Comparison of ENCODE assay signal across 40 cellular contexts in genomic region chr4:24411299-24411698, GRCh38.
"Had no signal": no experiment of that assay in that cellular context is flagged by ENCODE, and none has a peak within 500 bp of the region (broad histone marks: within the 10 kb centered on the region; RNA-seq: fewer than 3 reads in every experiment).

No MANE protein-coding gene starts in this region.

- H3K27ac ChIP-seq: adrenal gland, ascending aorta, body of pancreas, brain microvascular endothelial cell, breast epithelium, cardiac muscle cell had no signal

- H3K4me3 Mint-ChIP-seq: activated naive CD4-positive, alpha-beta T cell treated with anti-CD3 and anti-CD28 coated beads for 36 hours; activated naive CD4-positive, alpha-beta T cell treated with anti-CD3 and anti-CD28 coated beads, Interleukin-2, amount 10 ng/mL, durations not matched to agents 7 days and 5 days; activated naive CD4-positive, alpha-beta T cell treated with anti-CD3 and anti-CD28 coated beads, Interleukin-2, amount 50 U/mL, for 24 hours; activated naive CD8-positive, alpha-beta T cell; activated naive CD8-positive, alpha-beta T cell treated with anti-CD3 and anti-CD28 coated beads for 36 hours; activated naive CD8-positive, alpha-beta T cell treated with anti-CD3 and anti-CD28 coated beads, Interleukin-2, amount 10 ng/mL, durations not matched to agents 7 days and 5 days; activated naive CD8-positive, alpha-beta T cell treated with anti-CD3 and anti-CD28 coated beads, Interleukin-2, amount 50 U/mL, for 24 hours; activated T-cell treated with anti-CD3 and anti-CD28 coated beads, Interleukin-2, amount 50 U/mL, for 24 hours; activated T-cell treated with anti-CD3 and anti-CD28 coated beads, Interleukin-2, amount 50 U/mL, for 4 hours; activated T-cell treated with anti-CD3 and anti-CD28 coated beads, Interleukin-2, amount 50 U/mL, for 72 hours; activated T-helper 1 cell treated with anti-CD3 and anti-CD28 coated beads, Interleukin-12 subunit alpha, Interleukin-12 subunit beta, Interleukin-2, Interleukin-4 antibody, amounts not matched to agents 30 ng/mL and 10 ng/mL and 1 ng/mL, durations not matched to agents 14 hours and 24 hours and 36 hours; activated T-helper 17 cell treated with anti-CD3 and anti-CD28 coated beads, Interleukin-2, amount 50 U/mL, for 72 hours; brain; central memory CD8-positive, alpha-beta T cell had no signal

- H3K4me1 ChIP-seq: adrenal gland, ascending aorta, body of pancreas, breast epithelium had no signal

- H3K9me3 ChIP-seq: adrenal gland, ascending aorta, body of pancreas, breast epithelium had no signal

- ATAC-seq: activated naive CD4-positive, alpha-beta T cell treated with anti-CD3 and anti-CD28 coated beads, Interleukin-2, amount 50 U/mL, for 72 hours; activated naive CD8-positive, alpha-beta T cell treated with anti-CD3 and anti-CD28 coated beads, Interleukin-2, amount 50 U/mL, for 24 hours; activated T-cell treated with anti-CD3 and anti-CD28 coated beads, Interleukin-2, amount 50 U/mL, for 4 hours; activated T-cell treated with anti-CD3 and anti-CD28 coated beads, Interleukin-2, amount 50 U/mL, for 72 hours; activated T-helper 17 cell treated with anti-CD3 and anti-CD28 coated beads, Interleukin-2, amount 50 U/mL, for 72 hours; body of pancreas had no signal

- H3K36me3 Mint-ChIP-seq: activated naive CD4-positive, alpha-beta T cell treated with anti-CD3 and anti-CD28 coated beads, Interleukin-2, amount 10 ng/mL, durations not matched to agents 7 days and 5 days; activated naive CD4-positive, alpha-beta T cell treated with anti-CD3 and anti-CD28 coated beads, Interleukin-2, amount 50 U/mL, for 24 hours; activated naive CD4-positive, alpha-beta T cell treated with anti-CD3 and anti-CD28 coated beads, Interleukin-2, amount 50 U/mL, for 72 hours; activated naive CD8-positive, alpha-beta T cell; activated naive CD8-positive, alpha-beta T cell treated with anti-CD3 and anti-CD28 coated beads for 36 hours; activated naive CD8-positive, alpha-beta T cell treated with anti-CD3 and anti-CD28 coated beads, Interleukin-2, amount 10 ng/mL, durations not matched to agents 7 days and 5 days; brain had no signal

- FAIRE-seq: astrocyte had no signal

- DNase-seq: activated effector memory CD4-positive, alpha-beta T cell treated with anti-CD3 and anti-CD28 coated beads, Interleukin-2, amount 50 U/mL, for 16 hours; activated effector memory CD4-positive, alpha-beta T cell treated with Interleukin-2 at 50 U/mL for 16 hours; activated gamma-delta T cell; activated gamma-delta T cell treated with Interleukin-2 at 50 U/mL for 16 hours; activated naive CD4-positive, alpha-beta T cell; activated naive CD4-positive, alpha-beta T cell treated with anti-CD3 and anti-CD28 coated beads for 36 hours; activated naive CD4-positive, alpha-beta T cell treated with anti-CD3 and anti-CD28 coated beads, Interleukin-2, amount 10 ng/mL, durations not matched to agents 7 days and 5 days; activated naive CD4-positive, alpha-beta T cell treated with anti-CD3 and anti-CD28 coated beads, Interleukin-2, amount 50 U/mL, for 16 hours; activated naive CD4-positive, alpha-beta T cell treated with Interleukin-2 at 50 U/mL for 16 hours; activated naive CD8-positive, alpha-beta T cell treated with anti-CD3 and anti-CD28 coated beads for 36 hours; activated naive CD8-positive, alpha-beta T cell treated with anti-CD3 and anti-CD28 coated beads, Interleukin-2, amount 10 ng/mL, durations not matched to agents 7 days and 5 days; activated naive CD8-positive, alpha-beta T cell treated with anti-CD3 and anti-CD28 coated beads, Interleukin-2, amount 50 U/mL, for 24 hours; activated T-cell treated with anti-CD3 and anti-CD28 coated beads for 4 hours; activated T-cell treated with anti-CD3 and anti-CD28 coated beads, Interleukin-2, amount 50 U/mL, for 1 hour; activated T-cell treated with anti-CD3 and anti-CD28 coated beads, Interleukin-2, amount 50 U/mL, for 24 hours; activated T-cell treated with anti-CD3 and anti-CD28 coated beads, Interleukin-2, amount 50 U/mL, for 4 hours; activated T-cell treated with anti-CD3 and anti-CD28 coated beads, Interleukin-2, amount 50 U/mL, for 48 hours; activated T-cell treated with anti-CD3 and anti-CD28 coated beads, Interleukin-2, amount 50 U/mL, for 72 hours; adrenal gland; amniotic stem cell; amygdala; anterior cingulate cortex; aorta; body of pancreas; brain microvascular endothelial cell; caudate nucleus; central memory CD4-positive, alpha-beta T cell; cerebellar nuclear complex had no signal

- H3K4me3 ChIP-seq: adrenal gland, ascending aorta, body of pancreas, breast epithelium, cardiac muscle cell had no signal

- H3K9me3 Mint-ChIP-seq: activated naive CD4-positive, alpha-beta T cell treated with anti-CD3 and anti-CD28 coated beads for 36 hours; activated naive CD4-positive, alpha-beta T cell treated with anti-CD3 and anti-CD28 coated beads, Interleukin-2, amount 10 ng/mL, durations not matched to agents 7 days and 5 days; activated naive CD4-positive, alpha-beta T cell treated with anti-CD3 and anti-CD28 coated beads, Interleukin-2, amount 50 U/mL, for 24 hours; activated naive CD4-positive, alpha-beta T cell treated with anti-CD3 and anti-CD28 coated beads, Interleukin-2, amount 50 U/mL, for 72 hours; activated naive CD8-positive, alpha-beta T cell treated with anti-CD3 and anti-CD28 coated beads for 36 hours; activated naive CD8-positive, alpha-beta T cell treated with anti-CD3 and anti-CD28 coated beads, Interleukin-2, amount 10 ng/mL, durations not matched to agents 7 days and 5 days; activated T-cell treated with anti-CD3 and anti-CD28 coated beads, Interleukin-2, amount 50 U/mL, for 24 hours; activated T-cell treated with anti-CD3 and anti-CD28 coated beads, Interleukin-2, amount 50 U/mL, for 4 hours; activated T-cell treated with anti-CD3 and anti-CD28 coated beads, Interleukin-2, amount 50 U/mL, for 72 hours; activated T-helper 1 cell treated with anti-CD3 and anti-CD28 coated beads, Interleukin-12 subunit alpha, Interleukin-12 subunit beta, Interleukin-2, Interleukin-4 antibody, amounts not matched to agents 30 ng/mL and 10 ng/mL and 1 ng/mL, durations not matched to agents 14 hours and 24 hours and 36 hours; activated T-helper 17 cell treated with anti-CD3 and anti-CD28 coated beads, Interleukin-2, amount 50 U/mL, for 72 hours; activated T-helper 2 cell treated with anti-CD3 and anti-CD28 coated beads, Interferon-gamma antibody, Interleukin-2, Interleukin-4, amounts not matched to agents 10 μg/mL and 5 μg/mL and 100 μg/mL, durations not matched to agents 14 hours and 24 hours and 36 hours; central memory CD8-positive, alpha-beta T cell had no signal

- H3K4me1 Mint-ChIP-seq: activated naive CD4-positive, alpha-beta T cell treated with anti-CD3 and anti-CD28 coated beads, Interleukin-2, amount 10 ng/mL, durations not matched to agents 7 days and 5 days; activated naive CD4-positive, alpha-beta T cell treated with anti-CD3 and anti-CD28 coated beads, Interleukin-2, amount 50 U/mL, for 24 hours; activated naive CD8-positive, alpha-beta T cell treated with anti-CD3 and anti-CD28 coated beads for 36 hours; activated naive CD8-positive, alpha-beta T cell treated with anti-CD3 and anti-CD28 coated beads, Interleukin-2, amount 10 ng/mL, durations not matched to agents 7 days and 5 days; activated naive CD8-positive, alpha-beta T cell treated with anti-CD3 and anti-CD28 coated beads, Interleukin-2, amount 50 U/mL, for 24 hours; activated T-helper 17 cell treated with anti-CD3 and anti-CD28 coated beads, Interleukin-2, amount 50 U/mL, for 72 hours; central memory CD8-positive, alpha-beta T cell had no signal

- H3K27me3 ChIP-seq: adrenal gland, ascending aorta, body of pancreas, brain microvascular endothelial cell, breast epithelium, cardiac muscle cell had no signal

- H3K27me3 Mint-ChIP-seq: brain had no signal

- H3K36me3 ChIP-seq: adrenal gland, ascending aorta, brain microvascular endothelial cell, breast epithelium, cardiac muscle cell had no signal

- H3K27ac Mint-ChIP-seq: activated naive CD4-positive, alpha-beta T cell treated with anti-CD3 and anti-CD28 coated beads for 36 hours; activated naive CD4-positive, alpha-beta T cell treated with anti-CD3 and anti-CD28 coated beads, Interleukin-2, amount 10 ng/mL, durations not matched to agents 7 days and 5 days; activated naive CD4-positive, alpha-beta T cell treated with anti-CD3 and anti-CD28 coated beads, Interleukin-2, amount 50 U/mL, for 24 hours; activated naive CD4-positive, alpha-beta T cell treated with anti-CD3 and anti-CD28 coated beads, Interleukin-2, amount 50 U/mL, for 72 hours; activated naive CD8-positive, alpha-beta T cell; activated naive CD8-positive, alpha-beta T cell treated with anti-CD3 and anti-CD28 coated beads for 36 hours; activated naive CD8-positive, alpha-beta T cell treated with anti-CD3 and anti-CD28 coated beads, Interleukin-2, amount 10 ng/mL, durations not matched to agents 7 days and 5 days; activated naive CD8-positive, alpha-beta T cell treated with anti-CD3 and anti-CD28 coated beads, Interleukin-2, amount 50 U/mL, for 24 hours; activated T-cell treated with anti-CD3 and anti-CD28 coated beads, Interleukin-2, amount 50 U/mL, for 24 hours; activated T-cell treated with anti-CD3 and anti-CD28 coated beads, Interleukin-2, amount 50 U/mL, for 72 hours; activated T-helper 1 cell treated with anti-CD3 and anti-CD28 coated beads, Interleukin-12 subunit alpha, Interleukin-12 subunit beta, Interleukin-2, Interleukin-4 antibody, amounts not matched to agents 30 ng/mL and 10 ng/mL and 1 ng/mL, durations not matched to agents 14 hours and 24 hours and 36 hours; activated T-helper 17 cell treated with anti-CD3 and anti-CD28 coated beads, Interleukin-2, amount 50 U/mL, for 72 hours; activated T-helper 2 cell treated with anti-CD3 and anti-CD28 coated beads, Interferon-gamma antibody, Interleukin-2, Interleukin-4, amounts not matched to agents 10 μg/mL and 5 μg/mL and 100 μg/mL, durations not matched to agents 14 hours and 24 hours and 36 hours; brain had no signal
